8 cellular contexts compared by ENCODE assay signal in the genomic region with DNA sequence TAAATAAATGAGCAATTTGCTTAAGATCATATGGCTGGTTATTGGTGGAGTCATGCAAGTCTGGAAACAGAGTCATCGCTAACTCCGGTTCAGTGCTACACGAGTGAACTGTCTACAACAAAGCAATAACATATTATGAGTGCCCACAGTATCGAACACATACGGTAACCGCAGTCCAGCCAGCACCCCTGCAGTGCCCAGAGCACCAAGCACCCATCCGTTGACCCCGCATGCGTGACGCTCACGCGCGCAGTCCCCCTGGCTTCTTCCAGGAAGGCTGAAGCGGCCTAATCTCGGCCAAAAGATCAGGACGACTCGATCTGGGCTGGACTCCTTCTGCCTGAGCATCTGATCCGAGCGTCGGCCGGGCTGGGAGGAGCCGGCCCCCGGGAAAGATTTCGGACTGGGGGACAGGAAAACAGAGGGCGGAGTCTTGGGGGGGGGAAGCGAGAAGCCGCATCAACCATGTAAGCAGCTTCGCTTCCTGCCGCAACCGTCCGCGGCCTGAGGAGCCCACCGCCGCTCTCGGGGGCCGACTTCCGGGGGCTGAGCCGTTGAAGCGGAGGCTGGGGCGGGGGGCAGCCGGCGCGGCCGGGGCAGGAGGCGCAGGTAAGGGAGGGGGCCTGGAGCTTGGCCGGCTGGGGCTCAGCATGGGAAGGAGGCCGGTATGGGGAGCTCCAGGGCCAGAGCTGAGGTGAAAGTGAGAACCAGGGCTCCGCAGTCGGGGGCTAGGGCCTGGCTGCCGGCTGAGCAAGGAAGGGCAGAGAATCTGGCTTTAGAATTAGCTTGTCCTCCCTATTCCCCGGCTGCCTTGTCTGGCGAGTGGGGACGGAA. TPM values are rescaled to one million over a fixed set of nuclear protein-coding genes. Genes with fewer than 3 reads are reported as not detected.
DNase-seq lines count a peak whose midpoint lies in the region; ATAC-seq and TF ChIP-seq lines count a peak whose summit lies in the region.

A gene with protein sequence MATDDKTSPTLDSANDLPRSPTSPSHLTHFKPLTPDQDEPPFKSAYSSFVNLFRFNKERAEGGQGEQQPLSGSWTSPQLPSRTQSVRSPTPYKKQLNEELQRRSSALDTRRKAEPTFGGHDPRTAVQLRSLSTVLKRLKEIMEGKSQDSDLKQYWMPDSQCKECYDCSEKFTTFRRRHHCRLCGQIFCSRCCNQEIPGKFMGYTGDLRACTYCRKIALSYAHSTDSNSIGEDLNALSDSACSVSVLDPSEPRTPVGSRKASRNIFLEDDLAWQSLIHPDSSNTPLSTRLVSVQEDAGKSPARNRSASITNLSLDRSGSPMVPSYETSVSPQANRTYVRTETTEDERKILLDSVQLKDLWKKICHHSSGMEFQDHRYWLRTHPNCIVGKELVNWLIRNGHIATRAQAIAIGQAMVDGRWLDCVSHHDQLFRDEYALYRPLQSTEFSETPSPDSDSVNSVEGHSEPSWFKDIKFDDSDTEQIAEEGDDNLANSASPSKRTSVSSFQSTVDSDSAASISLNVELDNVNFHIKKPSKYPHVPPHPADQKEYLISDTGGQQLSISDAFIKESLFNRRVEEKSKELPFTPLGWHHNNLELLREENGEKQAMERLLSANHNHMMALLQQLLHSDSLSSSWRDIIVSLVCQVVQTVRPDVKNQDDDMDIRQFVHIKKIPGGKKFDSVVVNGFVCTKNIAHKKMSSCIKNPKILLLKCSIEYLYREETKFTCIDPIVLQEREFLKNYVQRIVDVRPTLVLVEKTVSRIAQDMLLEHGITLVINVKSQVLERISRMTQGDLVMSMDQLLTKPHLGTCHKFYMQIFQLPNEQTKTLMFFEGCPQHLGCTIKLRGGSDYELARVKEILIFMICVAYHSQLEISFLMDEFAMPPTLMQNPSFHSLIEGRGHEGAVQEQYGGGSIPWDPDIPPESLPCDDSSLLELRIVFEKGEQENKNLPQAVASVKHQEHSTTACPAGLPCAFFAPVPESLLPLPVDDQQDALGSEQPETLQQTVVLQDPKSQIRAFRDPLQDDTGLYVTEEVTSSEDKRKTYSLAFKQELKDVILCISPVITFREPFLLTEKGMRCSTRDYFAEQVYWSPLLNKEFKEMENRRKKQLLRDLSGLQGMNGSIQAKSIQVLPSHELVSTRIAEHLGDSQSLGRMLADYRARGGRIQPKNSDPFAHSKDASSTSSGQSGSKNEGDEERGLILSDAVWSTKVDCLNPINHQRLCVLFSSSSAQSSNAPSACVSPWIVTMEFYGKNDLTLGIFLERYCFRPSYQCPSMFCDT (N-terminal part only) (plus strand): TSS at position 449 of the 834 bp plus-strand sequence. CDS start 5,265 bp downstream, outside the sequence.

- H3K4me2 ChIP-seq in skeletal muscle satellite cell (ENCODE audit: low read length) = peak within 1 kb of the TSS; percentile 92

- H3K9ac ChIP-seq in iPS-18a (ENCODE audit: low read length) = peak within 1 kb of the TSS; percentile 79
- peak within 1 kb of the TSS; percentile 90 for H3K9ac ChIP-seq in skeletal muscle satellite cell (ENCODE audit: low read depth, low read length)

- H3K9me3 ChIP-seq in breast epithelium (no peaks in the 10 kb centered on the region), iPS-18a (ENCODE audit: control insufficient read depth, low read depth, low read length) (peaks cover 3% of the 10 kb centered on the region), skeletal muscle satellite cell (replicated peaks; ENCODE audit: low read length) (no peaks in the 10 kb centered on the region)

- intact Hi-C loops in breast epithelium (cut with DNase I; ENCODE audit: low total_unique reads) = no loop called here

- H2AFZ ChIP-seq in ACC112 (ENCODE audit: low read length, unreplicated experiment) = peak within 1 kb of the TSS; percentile 92

- peaks cover 41% of the 10 kb centered on the region for H3K79me2 ChIP-seq in ACC112 (ENCODE audit: control insufficient read depth, insufficient read depth, low read length, unreplicated experiment)

- TF ChIP-seq POLR2A in breast epithelium (IDR thresholded peaks at IDR 0.05) = peak; percentile 36

- H3K27me3 ChIP-seq in ACC112 (ENCODE audit: insufficient read depth, low read length) (no peaks in the 10 kb centered on the region), breast epithelium (no peaks in the 10 kb centered on the region), iPS-18a (ENCODE audit: control insufficient read depth, insufficient read depth, low read length) (no peaks in the 10 kb centered on the region), skeletal muscle satellite cell (ENCODE audit: control insufficient read depth, insufficient read depth, low read length) (no peaks in the 10 kb centered on the region)

- DNase-seq in NCI-H2196 treated with DMSO at 0.1 percent for 48 hours (lab: John Stamatoyannopoulos, UW; ENCODE audit: unreplicated experiment) (peak; percentile 97), breast epithelium (ENCODE audit: low spot score in 2 of 2) (peak; percentile 88 to 92)

- ATAC-seq in GM18870 (IDR thresholded peaks at IDR 0.05; ENCODE audit: unreplicated experiment) (peak; percentile 79), HG03135 (IDR thresholded peaks at IDR 0.05; ENCODE audit: unreplicated experiment) (peak; percentile 83)

- no peaks in the 10 kb centered on the region for H3K36me3 ChIP-seq in ACC112 (ENCODE audit: insufficient read depth, low read length)
- H3K36me3 ChIP-seq in breast epithelium = no peaks in the 10 kb centered on the region
- H3K36me3 ChIP-seq in iPS-18a (ENCODE audit: control insufficient read depth, low read depth, low read length) = no peaks in the 10 kb centered on the region
- H3K36me3 ChIP-seq in skeletal muscle satellite cell (ENCODE audit: insufficient read depth, low read length) = no peaks in the 10 kb centered on the region

- no peak for TF ChIP-seq CTCF in VCaP (conservative IDR thresholded peaks at IDR 0.05)
- TF ChIP-seq CTCF in breast epithelium (IDR thresholded peaks at IDR 0.05) = no peak

- peak within 1 kb of the TSS; percentile 87 for H3K4me3 ChIP-seq in ACC112 (ENCODE audit: low read depth, low read length)
- H3K4me3 ChIP-seq in breast epithelium = peak within 1 kb of the TSS; percentile 89 to 94 (median 89)
- H3K4me3 ChIP-seq in iPS-18a (ENCODE audit: low read length) = peak within 1 kb of the TSS; percentile 90
- peak within 1 kb of the TSS; percentile 84 for H3K4me3 ChIP-seq in skeletal muscle satellite cell (ENCODE audit: low read length)

- H3K4me1 ChIP-seq in ACC112 (ENCODE audit: control insufficient read depth, insufficient read depth, low read length, unreplicated experiment) = peaks cover 16% of the 10 kb centered on the region
- H3K4me1 ChIP-seq in breast epithelium = peaks cover 0 to 4% of the 10 kb centered on the region in 2 donors
- peaks cover 16% of the 10 kb centered on the region for H3K4me1 ChIP-seq in iPS-18a (ENCODE audit: control insufficient read depth, low read depth, low read length)
- peaks cover 20% of the 10 kb centered on the region for H3K4me1 ChIP-seq in skeletal muscle satellite cell (ENCODE audit: control insufficient read depth, insufficient read depth, low read length)

- H3K27ac ChIP-seq in ACC112 (ENCODE audit: low read depth, low read length) = peak within 1 kb of the TSS; percentile 69
- H3K27ac ChIP-seq in VCaP = peak within 1 kb of the TSS; percentile 90
- peak within 1 kb of the TSS; percentile 94 to 97 for H3K27ac ChIP-seq in breast epithelium
- peak within 1 kb of the TSS; percentile 60 for H3K27ac ChIP-seq in iPS-18a (ENCODE audit: low read length)

RNA-seq across cellular contexts. Expression of the gene that starts here (rescaled TPM):
- total RNA-seq in breast epithelium = 10 to 100 TPM; 33.8 to 55.8 (median 45.1) TPM
- total RNA-seq in skeletal muscle satellite cell (2012; rRNA removed) = 21.4 and 28.4 TPM in 2 replicates

Comparison
In these comparisons a context has a peak if more than half of its experiments do, and no peak if none do; other contexts are left out.
1. Peak in every context shown above with its lines: DNase-seq, ATAC-seq, H3K4me3 ChIP-seq and H3K27ac ChIP-seq.